8 cellular contexts compared by ENCODE assay signal in the genomic region with DNA sequence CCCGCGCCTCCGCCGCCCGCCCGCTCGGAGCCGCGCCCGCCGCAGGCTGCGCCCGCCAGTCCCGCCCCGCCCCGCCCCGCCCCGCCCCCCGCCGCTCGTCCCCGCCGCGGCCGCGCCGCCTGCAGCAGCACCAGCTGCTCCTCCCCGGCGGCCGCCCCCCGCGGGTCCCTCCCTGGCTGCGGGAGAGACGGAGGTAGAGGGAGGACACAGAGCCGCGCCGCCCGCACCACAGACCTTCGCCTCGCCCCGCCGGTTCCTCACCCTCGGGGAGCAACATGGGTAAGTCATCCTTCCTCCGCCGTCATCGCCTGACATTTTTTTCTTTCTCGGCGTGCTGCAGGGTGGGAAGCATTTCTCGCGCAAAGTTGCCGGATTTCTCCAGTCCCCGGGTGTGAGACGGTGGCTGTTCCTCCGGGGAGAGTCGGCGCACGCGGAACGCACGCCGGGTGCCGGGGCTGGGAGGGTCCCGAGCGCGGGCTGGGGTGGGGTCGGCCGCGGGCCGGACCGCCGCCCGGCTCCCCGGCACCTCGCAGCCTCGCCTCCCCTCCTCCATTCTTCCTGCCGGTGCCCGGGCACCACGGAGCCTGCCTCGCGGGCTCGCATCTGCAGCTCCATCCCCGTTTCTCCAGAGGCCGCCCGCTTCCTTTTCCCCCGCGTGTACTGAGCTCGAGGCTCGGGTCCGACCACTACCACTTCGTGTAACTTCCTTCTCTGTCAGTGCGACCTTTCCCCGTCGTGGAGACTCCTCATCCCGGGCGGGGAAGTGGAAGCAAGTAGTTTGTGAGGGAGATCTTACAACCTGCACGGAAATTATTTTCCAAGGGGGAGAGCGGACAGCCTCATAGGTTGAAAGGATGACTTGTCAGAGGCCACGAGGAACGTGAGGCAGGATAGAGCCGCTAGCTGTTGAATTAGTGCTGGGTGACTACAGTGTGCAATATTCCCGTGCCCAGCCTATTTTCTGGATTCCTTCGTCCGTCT. TPM values are rescaled to one million over a fixed set of nuclear protein-coding genes. Genes with fewer than 3 reads are reported as not detected.
DNase-seq lines count a peak whose midpoint lies in the region; ATAC-seq and TF ChIP-seq lines count a peak whose summit lies in the region.

A gene with protein sequence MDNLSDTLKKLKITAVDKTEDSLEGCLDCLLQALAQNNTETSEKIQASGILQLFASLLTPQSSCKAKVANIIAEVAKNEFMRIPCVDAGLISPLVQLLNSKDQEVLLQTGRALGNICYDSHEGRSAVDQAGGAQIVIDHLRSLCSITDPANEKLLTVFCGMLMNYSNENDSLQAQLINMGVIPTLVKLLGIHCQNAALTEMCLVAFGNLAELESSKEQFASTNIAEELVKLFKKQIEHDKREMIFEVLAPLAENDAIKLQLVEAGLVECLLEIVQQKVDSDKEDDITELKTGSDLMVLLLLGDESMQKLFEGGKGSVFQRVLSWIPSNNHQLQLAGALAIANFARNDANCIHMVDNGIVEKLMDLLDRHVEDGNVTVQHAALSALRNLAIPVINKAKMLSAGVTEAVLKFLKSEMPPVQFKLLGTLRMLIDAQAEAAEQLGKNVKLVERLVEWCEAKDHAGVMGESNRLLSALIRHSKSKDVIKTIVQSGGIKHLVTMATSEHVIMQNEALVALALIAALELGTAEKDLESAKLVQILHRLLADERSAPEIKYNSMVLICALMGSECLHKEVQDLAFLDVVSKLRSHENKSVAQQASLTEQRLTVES (plus strand): TSS at position 94 of the 981 bp plus-strand sequence. CDS start 182 bp downstream, at position 276.

- H3K27ac ChIP-seq in left ventricle myocardium inferior (replicated peaks) (peak within 1 kb of the TSS; percentile 99), vagina (peak within 1 kb of the TSS; percentile 98)

- H3K4me3 Mint-ChIP-seq in progenitor cell of endocrine pancreas (ENCODE audit: low read depth) = peak within 1 kb of the TSS; percentile 96

- no peak for TF ChIP-seq POLR2A in vagina (IDR thresholded peaks at IDR 0.05)

- H3K36me3 Mint-ChIP-seq in progenitor cell of endocrine pancreas (ENCODE audit: insufficient read depth) = no peaks in the 10 kb centered on the region

- H3K4me1 Mint-ChIP-seq in progenitor cell of endocrine pancreas (ENCODE audit: low read depth) = peaks cover 22% of the 10 kb centered on the region

- intact Hi-C loops in left ventricle myocardium inferior (cut with micrococcal nuclease) = no loop called here
- intact Hi-C loops in vagina (cut with DNase I) = loop anchor here (5.0 kb wide), 1 partner anchor 119 kb away; the partner anchor contains the start of gene STPG2

- H3K9me3 ChIP-seq in left ventricle myocardium inferior (replicated peaks) (no peaks in the 10 kb centered on the region), vagina (no peaks in the 10 kb centered on the region)

- H3K27me3 ChIP-seq in left ventricle myocardium inferior (ENCODE audit: low read depth) (no peaks in the 10 kb centered on the region), vagina (no peaks in the 10 kb centered on the region)

- no peak for TF ChIP-seq CTCF in left ventricle myocardium inferior (IDR thresholded peaks at IDR 0.05; ENCODE audit: borderline replicate concordance)
- TF ChIP-seq CTCF in progenitor cell of endocrine pancreas (IDR thresholded peaks at IDR 0.05; ENCODE audit: unreplicated experiment) = no peak
- no peak for TF ChIP-seq CTCF in vagina (IDR thresholded peaks at IDR 0.05)

- H3K9me3 Mint-ChIP-seq in progenitor cell of endocrine pancreas (ENCODE audit: low read depth) = no peaks in the 10 kb centered on the region

- H3K4me3 ChIP-seq in left ventricle myocardium inferior = peak within 1 kb of the TSS; percentile 86
- H3K4me3 ChIP-seq in vagina = peak within 1 kb of the TSS; percentile 75 to 86

- DNase-seq in DMS153 (lab: John Stamatoyannopoulos, UW) (peak; percentile 34), HuH-7.5 (ENCODE audit: low spot score) (peak; percentile 44), SK-N-DZ (ENCODE audit: low spot score) (peak; percentile 51), anterior cingulate cortex (lab: John Stamatoyannopoulos, UW) (peak in 56 of 58 donors; percentile 13 to 93 (median 46)), left ventricle myocardium inferior (peak; percentile 30), progenitor cell of endocrine pancreas (ENCODE audit: low spot score, unreplicated experiment) (no peak), vagina (ENCODE audit: extremely low spot score in 2 of 2) (peak in 1 of 2 donors; percentile 90)

- H3K36me3 ChIP-seq in left ventricle myocardium inferior (no peaks in the 10 kb centered on the region), vagina (no peaks in the 10 kb centered on the region)

- H3K4me1 ChIP-seq in left ventricle myocardium inferior = peaks cover 51% of the 10 kb centered on the region
- H3K4me1 ChIP-seq in vagina = peaks cover 25% of the 10 kb centered on the region

- H3K27me3 Mint-ChIP-seq in progenitor cell of endocrine pancreas = no peaks in the 10 kb centered on the region

- peak; percentile 12 for ATAC-seq in GM21526 (IDR thresholded peaks at IDR 0.05; ENCODE audit: low FRiP score, unreplicated experiment)

- H3K27ac Mint-ChIP-seq in progenitor cell of endocrine pancreas = peak within 1 kb of the TSS; percentile 98

RNA-seq across cellular contexts. Expression of the gene that starts here (rescaled TPM):
- 55.4 and 63.2 TPM in 2 replicates for polyA plus RNA-seq in SK-N-DZ (2014; cell fraction: cytosol; rRNA removed)
- 21.2 and 30.4 TPM in 2 replicates for polyA plus RNA-seq in SK-N-DZ (2014; cell fraction: nucleus; rRNA removed)
- total RNA-seq in left ventricle myocardium inferior (11.1 TPM), progenitor cell of endocrine pancreas (24.4 and 25.7 TPM in 2 replicates), vagina (16.0 TPM)
